In genomic region chr3:164060923-164061322, GRCh38 we compare ENCODE assay signal across 34 cellular contexts.
DNase-seq lines count a peak whose midpoint lies in the region; ATAC-seq, FAIRE-seq and TF ChIP-seq lines count a peak whose summit lies in the region.
"Had no signal": no experiment of that assay in that cellular context is flagged by ENCODE, and none has a peak within 500 bp of the region (broad histone marks: within the 10 kb centered on the region; RNA-seq: fewer than 3 reads in every experiment).

No MANE protein-coding gene starts in this region.

- H2AFZ ChIP-seq in HepG2 (ENCODE audit: low read length) (no peak overlapping the region), IMR-90 (replicated peaks; ENCODE audit: low read length, poor library complexity) (no peak overlapping the region), K562 (ENCODE audit: low read depth, low read length) (no peak overlapping the region)

- no peak overlapping the region for H3K4ac ChIP-seq in IMR-90 (ENCODE audit: low read depth, low read length)

- POLR2A ChIA-PET in HepG2 (lab: Yijun Ruan, JAX): no interaction called here
- POLR2A ChIA-PET in A549 (lab: Yijun Ruan, JAX): no interaction called here
- POLR2A ChIA-PET in IMR-90 (lab: Charles Lee; ENCODE audit: unreplicated experiment): no interaction called here
- POLR2A ChIA-PET in K562 (lab: Yijun Ruan, JAX): no interaction called here

- FAIRE-seq in HepG2 (lab: Jason Lieb, UNC) (no peak), A549 (lab: Jason Lieb, UNC) (no peak), K562 (lab: Jason Lieb, UNC) (no peak)
- FAIRE-seq: A204.1, D721Med had no signal

- no peak overlapping the region for H3K9ac ChIP-seq in HepG2 (ENCODE audit: insufficient read depth, low read depth, low read length)
- no peak overlapping the region for H3K9ac ChIP-seq in IMR-90 (ENCODE audit: low read depth, low read length)
- H3K9ac ChIP-seq in K562 (ENCODE audit: insufficient read depth in 1 of 2, low read depth in 2 of 2, low read length in 2 of 2): no peak overlapping the region
- H3K9ac ChIP-seq: BLaER1; BLaER1 treated with 17β-estradiol and CSF1 and Interleukin-3, amounts not matched to agents 10 nM and 100 nM had no signal

- intact Hi-C loops in HepG2 (cut with micrococcal nuclease; ENCODE audit: unreplicated experiment) (no loop called here), right lobe of liver (cut with DNase I) (no loop called here), IMR-90 (cut with micrococcal nuclease) (no loop called here), K562 (cut with micrococcal nuclease) (no loop called here), testis (cut with DNase I; ENCODE audit: low total_unique reads) (no loop called here)

- no peak for DNase-seq in HepG2 (ENCODE audit: low spot score)
- no peak for DNase-seq in right lobe of liver
- no peak for DNase-seq in A549 (ENCODE audit: low read depth in 1 of 2, low spot score in 1 of 2)
- DNase-seq in IMR-90: no peak
- no peak for DNase-seq in K562 (ENCODE audit: extremely low read depth in 1 of 4, low spot score in 3 of 4)
- no peak for DNase-seq in testis
- DNase-seq: 8988T; ACHN; AML-193; BE2C; C1 segment of cervical spinal cord; Caco-2; Calu3; CD4-positive, alpha-beta memory T cell; CD4-positive, alpha-beta T cell; CD4-positive, CD25-positive, alpha-beta regulatory T cell; CD8-positive, alpha-beta memory T cell; CD8-positive, alpha-beta T cell; COR-L47; DMS 273 treated with DMSO at 0.1 percent for 48 hours; DMS153; DMS53; DMS79; DMS79 treated with DMSO at 0.1 percent for 48 hours; DND-41; EL had no signal

- no peak overlapping the region for H3K27ac ChIP-seq in HepG2 (ENCODE audit: extremely low read length, insufficient read depth, low read length)
- no peak overlapping the region for H3K27ac ChIP-seq in right lobe of liver
- H3K27ac ChIP-seq in A549: no peak overlapping the region
- no peak overlapping the region for H3K27ac ChIP-seq in IMR-90 (ENCODE audit: insufficient read depth, low read length)
- no peak overlapping the region for H3K27ac ChIP-seq in K562 (ENCODE audit: extremely low read depth, low read depth, low read length)
- no peak overlapping the region for H3K27ac ChIP-seq in testis
- H3K27ac ChIP-seq: 22Rv1; BLaER1; BLaER1 treated with 17β-estradiol and CSF1 and Interleukin-3, amounts not matched to agents 10 nM and 100 nM; C4-2B had no signal

- H2BK120ac ChIP-seq in IMR-90 (ENCODE audit: low read depth, low read length): no peak overlapping the region

- H3K27me3 ChIP-seq in HepG2 (ENCODE audit: control insufficient read depth in 1 of 2, insufficient read depth in 2 of 2, low read length in 2 of 2): no peaks in the 10 kb centered on the region
- no peaks in the 10 kb centered on the region for H3K27me3 ChIP-seq in right lobe of liver
- H3K27me3 ChIP-seq in IMR-90 (ENCODE audit: control insufficient read depth, insufficient read depth, low read length): no peaks in the 10 kb centered on the region
- H3K27me3 ChIP-seq in K562 (ENCODE audit: control insufficient read depth in 2 of 2, insufficient read depth in 2 of 2, low read length in 2 of 2): no peaks in the 10 kb centered on the region
- H3K27me3 ChIP-seq in testis: no peaks in the 10 kb centered on the region
- H3K27me3 ChIP-seq: BE2C; BLaER1; BLaER1 treated with 17β-estradiol and CSF1 and Interleukin-3, amounts not matched to agents 10 nM and 100 nM had no signal

- in situ Hi-C loops in HepG2 (cut with HindIII; ENCODE audit: extremely low pct_ligation_motif_present, low pct_unique_long_range_greater_than_20kb): no loop called here
- in situ Hi-C loops in IMR-90 (cut with MboI; ENCODE audit: low sequenced_read_pairs): no loop called here
- in situ Hi-C loops in K562 (cut with MboI): no loop called here

- 0% methylated on average over 1 of the region's 1 CpG for WGBS in HepG2 (ENCODE audit: low lambda C conversion rate)
- 55% methylated on average over 1 of the region's 1 CpG for WGBS in right lobe of liver (ENCODE audit: insufficient coverage, low coverage, low lambda C conversion rate, missing lambda C conversion rate)
- WGBS in A549 (ENCODE audit: missing lambda C conversion rate): 26% methylated on average over 1 of the region's 1 CpG
- WGBS in IMR-90 (ENCODE audit: extremely low coverage in 2 of 2, insufficient read length in 1 of 2), 2 experiments: no CpG with 5 or more reads among the region's 1 CpG
- 0% methylated on average over 1 of the region's 1 CpG for WGBS in K562 (ENCODE audit: insufficient coverage, low coverage, missing lambda C conversion rate)
- WGBS in testis, 2 donors: 92 to 94% methylated on average over 1 of the region's 1 CpG

- TF ChIP-seq EP300 in HepG2 (IDR thresholded peaks at IDR 0.05; ENCODE audit: low read depth in 2 of 2, low read length in 2 of 2) (no peak), HepG2 (CRISPR knock-in tag; IDR thresholded peaks at IDR 0.05; ENCODE audit: borderline replicate concordance) (no peak), A549 (IDR thresholded peaks at IDR 0.05) (no peak), K562 (IDR thresholded peaks at IDR 0.05; ENCODE audit: low read length) (no peak)

- H4K20me1 ChIP-seq in HepG2 (ENCODE audit: insufficient read depth, low read length) (no peaks in the 10 kb centered on the region), IMR-90 (ENCODE audit: insufficient read depth, low read length) (no peaks in the 10 kb centered on the region), K562 (replicated peaks; ENCODE audit: control insufficient read depth, insufficient read depth, low read length) (no peaks in the 10 kb centered on the region)
- H4K20me1 ChIP-seq: BLaER1; BLaER1 treated with 17β-estradiol and CSF1 and Interleukin-3, amounts not matched to agents 10 nM and 100 nM had no signal

- dilution Hi-C loops in IMR-90 (cut with HindIII; ENCODE audit: low sequenced_read_pairs, unreplicated experiment): no loop called here

- H3K9me3 ChIP-seq in HepG2 (ENCODE audit: low read length) (no peaks in the 10 kb centered on the region; the same call in 1 of the 2 replicates), right lobe of liver (no peaks in the 10 kb centered on the region), A549 (no peaks in the 10 kb centered on the region; the same call in 2 of the 3 replicates), IMR-90 (ENCODE audit: control insufficient read depth, insufficient read depth, low read length) (peaks cover 2% of the 10 kb centered on the region), K562 (replicated peaks; ENCODE audit: control insufficient read depth, insufficient read depth, low read depth, low read length) (no peaks in the 10 kb centered on the region), testis (no peaks in the 10 kb centered on the region)
- H3K9me3 ChIP-seq: BE2C; BLaER1; BLaER1 treated with 17β-estradiol and CSF1 and Interleukin-3, amounts not matched to agents 10 nM and 100 nM; Caco-2 had no signal

- no peak overlapping the region for H4K8ac ChIP-seq in IMR-90 (ENCODE audit: low read depth in 2 of 2, low read length in 2 of 2)

- H3K23ac ChIP-seq in IMR-90 (ENCODE audit: low read depth, low read length): no peak overlapping the region

- H2BK20ac ChIP-seq in IMR-90 (ENCODE audit: low read depth, low read length): no peak overlapping the region

- H3K9me1 ChIP-seq in IMR-90 (ENCODE audit: insufficient read depth, low read length) (no peaks in the 10 kb centered on the region), K562 (ENCODE audit: control insufficient read depth, insufficient read depth, low read length) (no peaks in the 10 kb centered on the region)

- H2BK5ac ChIP-seq in IMR-90 (ENCODE audit: low read depth, low read length, poor library complexity, severe bottlenecking): no peak overlapping the region

- no peaks in the 10 kb centered on the region for H3K79me2 ChIP-seq in HepG2 (ENCODE audit: insufficient read depth, low read length)
- no peaks in the 10 kb centered on the region for H3K79me2 ChIP-seq in K562 (ENCODE audit: control insufficient read depth, insufficient read depth, low read length)

- no peak overlapping the region for H3K14ac ChIP-seq in IMR-90 (replicated peaks; ENCODE audit: low read depth, low read length)

- no TSS peak for BruUV-seq in HepG2 (replicated peaks; lab: Mats Ljungman, UMichigan)
- BruUV-seq in IMR-90 (replicated peaks; lab: Mats Ljungman, UMichigan): no TSS peak
- no TSS peak for BruUV-seq in K562 (replicated peaks; lab: Mats Ljungman, UMichigan)

- H3K4me3 ChIP-seq in HepG2 (replicated peaks in 1 of 3; ENCODE audit: insufficient read depth in 1 of 3, low read depth in 2 of 3, low read length in 3 of 3) (no peak overlapping the region), right lobe of liver (no peak overlapping the region), A549 (no peak overlapping the region), IMR-90 (ENCODE audit: insufficient read depth, low read depth, low read length) (no peak overlapping the region), K562 (no peak overlapping the region), testis (no peak overlapping the region)
- H3K4me3 ChIP-seq: BLaER1; BLaER1 treated with 17β-estradiol and CSF1 and Interleukin-3, amounts not matched to agents 10 nM and 100 nM had no signal

- H3K4me2 ChIP-seq in HepG2 (ENCODE audit: low read depth, low read length) (no peak overlapping the region), A549 (no peak overlapping the region), IMR-90 (ENCODE audit: low read depth, low read length) (no peak overlapping the region), K562 (ENCODE audit: insufficient read depth, low read length) (no peak overlapping the region)
- H3K4me2 ChIP-seq: BLaER1; BLaER1 treated with 17β-estradiol and CSF1 and Interleukin-3, amounts not matched to agents 10 nM and 100 nM had no signal

- H3K4me1 ChIP-seq in HepG2 (ENCODE audit: insufficient read depth, low read length) (no peaks in the 10 kb centered on the region), right lobe of liver (no peaks in the 10 kb centered on the region), A549 (no peaks in the 10 kb centered on the region), IMR-90 (ENCODE audit: control insufficient read depth, insufficient read depth, low read length) (no peaks in the 10 kb centered on the region), K562 (replicated peaks in 1 of 2; ENCODE audit: control insufficient read depth in 2 of 2, insufficient read depth in 2 of 2, low read length in 2 of 2) (no peaks in the 10 kb centered on the region), testis (no peaks in the 10 kb centered on the region)
- H3K4me1 ChIP-seq: BE2C, BLaER1, Caco-2 had no signal

- TF ChIP-seq POLR2A in HepG2 (IDR thresholded peaks at IDR 0.05; ENCODE audit: insufficient read depth in 1 of 2, low read depth in 2 of 2, low read length in 2 of 2) (no peak), right lobe of liver (IDR thresholded peaks at IDR 0.05) (no peak), A549 (IDR thresholded peaks at IDR 0.05; ENCODE audit: low read length) (no peak), IMR-90 (IDR thresholded peaks at IDR 0.05; ENCODE audit: low read depth, low read length) (no peak), K562 (conservative IDR thresholded peaks at IDR 0.05) (no peak), testis (IDR thresholded peaks at IDR 0.05) (no peak)

- H3K18ac ChIP-seq in IMR-90 (ENCODE audit: low read depth, low read length): no peak overlapping the region

- H4K91ac ChIP-seq in IMR-90 (ENCODE audit: insufficient read depth, low read depth, low read length): no peak overlapping the region

- no peak overlapping the region for H3K56ac ChIP-seq in IMR-90 (ENCODE audit: extremely low read depth, insufficient read depth, low read length)

- TF ChIP-seq RAD21 in HepG2 (CRISPR knock-in tag; IDR thresholded peaks at IDR 0.05) (no peak), A549 (conservative IDR thresholded peaks at IDR 0.05 in 1 of 2, IDR thresholded peaks at IDR 0.05 in 1 of 2) (no peak), IMR-90 (IDR thresholded peaks at IDR 0.05; ENCODE audit: low read length) (no peak), K562 (CRISPR knock-in tag; conservative IDR thresholded peaks at IDR 0.05 in 1 of 2, IDR thresholded peaks at IDR 0.05 in 1 of 2) (no peak)

- H3K36me3 ChIP-seq in HepG2 (replicated peaks in 1 of 2; ENCODE audit: control insufficient read depth in 1 of 2, insufficient read depth in 2 of 2, low read length in 2 of 2) (no peaks in the 10 kb centered on the region), right lobe of liver (no peaks in the 10 kb centered on the region), IMR-90 (ENCODE audit: control insufficient read depth, insufficient read depth, low read length) (no peaks in the 10 kb centered on the region), K562 (ENCODE audit: control insufficient read depth, insufficient read depth, low read length) (no peaks in the 10 kb centered on the region), testis (ENCODE audit: low read depth, missing control alignments) (no peaks in the 10 kb centered on the region)
- H3K36me3 ChIP-seq: BE2C; BLaER1; BLaER1 treated with 17β-estradiol and CSF1 and Interleukin-3, amounts not matched to agents 10 nM and 100 nM had no signal

- no peaks in the 10 kb centered on the region for H3K79me1 ChIP-seq in IMR-90 (ENCODE audit: low read depth in 1 of 2, low read length in 2 of 2)

- ATAC-seq in HepG2 (no peak), right lobe of liver (no peak), A549 (no peak), IMR-90 (ENCODE audit: low read depth) (no peak), K562 (no peak), HG03565 (IDR thresholded peaks at IDR 0.05; ENCODE audit: unreplicated experiment) (no peak), HG02798 (IDR thresholded peaks at IDR 0.05; ENCODE audit: poor library complexity, unreplicated experiment) (no peak)
- ATAC-seq: CD8-positive, alpha-beta T cell had no signal

- CTCF ChIA-PET in HepG2 (lab: Yijun Ruan, JAX; ENCODE audit: low intra/inter-chr PET ratio, low total read pairs) (no interaction called here), A549 (lab: Yijun Ruan, JAX) (no interaction called here), IMR-90 (lab: Yijun Ruan, JAX) (no interaction called here), K562 (lab: Yijun Ruan, JAX; ENCODE audit: low intra/inter-chr PET ratio) (no interaction called here)

- H2BK15ac ChIP-seq in IMR-90 (ENCODE audit: low read depth, low read length): no peak overlapping the region

- no peak overlapping the region for H4K5ac ChIP-seq in IMR-90 (ENCODE audit: low read depth, low read length)

- no peak overlapping the region for H2AK9ac ChIP-seq in IMR-90 (replicated peaks; ENCODE audit: low read depth, low read length, poor library complexity)

- no peak overlapping the region for H2AK5ac ChIP-seq in IMR-90 (ENCODE audit: low read depth, low read length)

- TF ChIP-seq CTCF in HepG2 (CRISPR knock-in tag; IDR thresholded peaks at IDR 0.05) (no peak), right lobe of liver (IDR thresholded peaks at IDR 0.05) (no peak), A549 (IDR thresholded peaks at IDR 0.05) (no peak), IMR-90 (conservative IDR thresholded peaks at IDR 0.05; ENCODE audit: low read depth, low read length) (no peak), K562 (IDR thresholded peaks at IDR 0.05 in 2 of 3, conservative IDR thresholded peaks at IDR 0.05 in 1 of 3; ENCODE audit: insufficient read depth in 2 of 3, low read depth in 1 of 3, low read length in 3 of 3) (no peak), testis (IDR thresholded peaks at IDR 0.05) (no peak)

Comparison
In these comparisons a context has a peak if more than half of its experiments do, and no peak if none do; other contexts are left out.
1. Of the 241 proteins assayed by ChIP-seq in both HepG2 and K562: peak only in HepG2: MAFF and MAFK; only in K562: MAFG; in both: none; in neither: 238.